Comparison of ENCODE assay signal across 21 cellular contexts in genomic region chr12:116506697-116507064, GRCh38. TPM values are rescaled to one million over a fixed set of nuclear protein-coding genes. Genes with fewer than 3 reads are reported as not detected.
DNase-seq lines count a peak whose midpoint lies in the region; ATAC-seq and TF ChIP-seq lines count a peak whose summit lies in the region.
"Had no signal": no experiment of that assay in that cellular context is flagged by ENCODE, and none has a peak within 500 bp of the region (broad histone marks: within the 10 kb centered on the region; RNA-seq: fewer than 3 reads in every experiment).

No MANE protein-coding gene starts in this region.

- no peak for DNase-seq in smooth muscle cell (lab: John Stamatoyannopoulos, UW; ENCODE audit: unreplicated experiment)
- DNase-seq in UCSD-AML1 (lab: John Stamatoyannopoulos, UW; ENCODE audit: unreplicated experiment), result no peak
- no peak for DNase-seq in LoVo (ENCODE audit: low spot score)
- no peak for DNase-seq in amniotic stem cell (lab: John Stamatoyannopoulos, UW)
- DNase-seq: activated naive CD4-positive, alpha-beta T cell treated with anti-CD3 and anti-CD28 coated beads, Interleukin-2, amount 50 U/mL, for 16 hours; dorsolateral prefrontal cortex; immature natural killer cell; natural killer cell; NCI-H2081; NCI-H345; NCI-H748 treated with DMSO at 0.1 percent for 48 hours; psoas muscle; WERI-Rb-1 had no signal

- peak overlapping the region; percentile 41 for H3K4me2 ChIP-seq in smooth muscle cell
- H3K4me2 ChIP-seq: BLaER1 had no signal

- no peak overlapping the region for H2AFZ ChIP-seq in smooth muscle cell (ENCODE audit: low read depth)

- no peaks in the 10 kb centered on the region for H3F3A ChIP-seq in smooth muscle cell (ENCODE audit: low read depth)

- no peaks in the 10 kb centered on the region for H3K9me3 ChIP-seq in HUES6 (ENCODE audit: control insufficient read depth, insufficient read depth, low read depth, low read length)
- no peaks in the 10 kb centered on the region for H3K9me3 ChIP-seq in ectodermal cell (ENCODE audit: control insufficient read depth, low read length)
- H3K9me3 ChIP-seq in mesodermal cell (ENCODE audit: control insufficient read depth, low read length), result no peaks in the 10 kb centered on the region
- no peaks in the 10 kb centered on the region for H3K9me3 ChIP-seq in smooth muscle cell (replicated peaks; ENCODE audit: low read depth)
- H3K9me3 ChIP-seq: ascending aorta, BLaER1, psoas muscle had no signal

- no peak for TF ChIP-seq CTCF in smooth muscle cell (IDR thresholded peaks at IDR 0.05; ENCODE audit: borderline replicate concordance, insufficient read depth, poor library complexity, severe bottlenecking)

- H3K9ac ChIP-seq in HUES6 (ENCODE audit: low read length), result no peak overlapping the region
- H3K9ac ChIP-seq in smooth muscle cell (ENCODE audit: low read depth), result no peak overlapping the region
- H3K9ac ChIP-seq: BLaER1 had no signal

- H3K4me3 ChIP-seq in HUES6 (ENCODE audit: low read depth, low read length), result peak overlapping the region; percentile 36
- H3K4me3 ChIP-seq in ectodermal cell (ENCODE audit: insufficient read depth, low read depth, low read length), result peak overlapping the region; percentile 13
- no peak overlapping the region for H3K4me3 ChIP-seq in mesodermal cell (ENCODE audit: extremely low read depth, insufficient read depth, low read length, poor library complexity, severe bottlenecking)
- no peak overlapping the region for H3K4me3 ChIP-seq in smooth muscle cell
- H3K4me3 ChIP-seq: ascending aorta, BLaER1, dorsolateral prefrontal cortex, psoas muscle had no signal

- WGBS in ectodermal cell, 2 experiments, result 74 to 81% methylated on average over 6 of the region's 6 CpGs
- WGBS in mesodermal cell (ENCODE audit: insufficient coverage in 2 of 2), 2 experiments, result 40 to 80% methylated on average over 2 to 4 of the region's 6 CpGs
- 69% methylated on average over 6 of the region's 6 CpGs for WGBS in smooth muscle cell (ENCODE audit: low lambda C conversion rate)

- H3K27ac ChIP-seq in HUES6 (ENCODE audit: low read depth, low read length) (no peak overlapping the region), ectodermal cell (ENCODE audit: insufficient read depth, low read depth, low read length, poor library complexity, severe bottlenecking) (peak overlapping the region; percentile 66), mesodermal cell (ENCODE audit: low read depth, low read length, severe bottlenecking) (peak overlapping the region; percentile 36), smooth muscle cell (ENCODE audit: low read depth) (no peak overlapping the region)
- H3K27ac ChIP-seq: ascending aorta, BLaER1, dorsolateral prefrontal cortex, psoas muscle, WERI-Rb-1 had no signal

- H3K27me3 ChIP-seq in HUES6 (ENCODE audit: control insufficient read depth, insufficient read depth, low read length), result no peaks in the 10 kb centered on the region
- peaks cover 5% of the 10 kb centered on the region for H3K27me3 ChIP-seq in ectodermal cell (ENCODE audit: control insufficient read depth, insufficient read depth, low read length, poor library complexity, severe bottlenecking)
- no peaks in the 10 kb centered on the region for H3K27me3 ChIP-seq in smooth muscle cell (ENCODE audit: low read depth)
- H3K27me3 ChIP-seq: ascending aorta had no signal

- no peak for ATAC-seq in HG03565 (IDR thresholded peaks at IDR 0.05; ENCODE audit: unreplicated experiment)
- ATAC-seq: left lobe of liver, natural killer cell, psoas muscle had no signal

- no peaks in the 10 kb centered on the region for H3K36me3 ChIP-seq in HUES6 (ENCODE audit: control insufficient read depth, insufficient read depth, low read length)
- no peaks in the 10 kb centered on the region for H3K36me3 ChIP-seq in ectodermal cell (ENCODE audit: control insufficient read depth, insufficient read depth, low read length)
- no peaks in the 10 kb centered on the region for H3K36me3 ChIP-seq in mesodermal cell (ENCODE audit: control insufficient read depth, insufficient read depth, low read length)
- H3K36me3 ChIP-seq in smooth muscle cell (ENCODE audit: low read depth), result no peaks in the 10 kb centered on the region
- H3K36me3 ChIP-seq: ascending aorta, BLaER1, WERI-Rb-1 had no signal

- H4K20me1 ChIP-seq in smooth muscle cell (ENCODE audit: low read depth), result no peaks in the 10 kb centered on the region
- H4K20me1 ChIP-seq: BLaER1 had no signal

- no peaks in the 10 kb centered on the region for H3K79me2 ChIP-seq in smooth muscle cell (ENCODE audit: low read depth)

- peaks cover 17% of the 10 kb centered on the region for H3K4me1 ChIP-seq in HUES6 (ENCODE audit: control insufficient read depth, insufficient read depth, low read length)
- peaks cover 10% of the 10 kb centered on the region for H3K4me1 ChIP-seq in ectodermal cell (ENCODE audit: control insufficient read depth, insufficient read depth, low read length)
- peaks cover 4% of the 10 kb centered on the region for H3K4me1 ChIP-seq in mesodermal cell (ENCODE audit: control insufficient read depth, insufficient read depth, low read length, poor library complexity, severe bottlenecking)
- H3K4me1 ChIP-seq in smooth muscle cell (ENCODE audit: low read depth), result no peaks in the 10 kb centered on the region
- H3K4me1 ChIP-seq: psoas muscle had no signal

RNA-seq across cellular contexts. Expression of gene MAP1LC3B2, which starts 52.5 kb away (rescaled TPM):
- 4.1 TPM for polyA plus RNA-seq in ectodermal cell (2013, experiment 1 of 4)
- polyA plus RNA-seq in ectodermal cell (2013, experiment 2 of 4), result 5.0 TPM
- 2.9 TPM for polyA plus RNA-seq in ectodermal cell (2013, experiment 3 of 4)
- 5.8 TPM for polyA plus RNA-seq in ectodermal cell (2013, experiment 4 of 4)
- 2.2 TPM for polyA plus RNA-seq in mesodermal cell (2013, experiment 1 of 2)
- 3.4 TPM for polyA plus RNA-seq in mesodermal cell (2013, experiment 2 of 2)
- total RNA-seq in smooth muscle cell, result 0.31 and 2.5 TPM in 2 replicates
- 3.9 and 4.2 TPM in 2 replicates for polyA plus RNA-seq in smooth muscle cell
- total RNA-seq: ascending aorta, left lobe of liver, urinary bladder had no signal

Comparison
In these comparisons a context has a peak if more than half of its experiments do, and no peak if none do; other contexts are left out.
1. H3K27ac ChIP-seq: peak in ectodermal cell (single experiment) and mesodermal cell (single experiment); none in HUES6 (single experiment) and smooth muscle cell (single experiment).
2. H3K4me3 ChIP-seq: peak in HUES6 (single experiment) and ectodermal cell (single experiment); none in mesodermal cell (single experiment) and smooth muscle cell (single experiment).